In the genomic region with DNA sequence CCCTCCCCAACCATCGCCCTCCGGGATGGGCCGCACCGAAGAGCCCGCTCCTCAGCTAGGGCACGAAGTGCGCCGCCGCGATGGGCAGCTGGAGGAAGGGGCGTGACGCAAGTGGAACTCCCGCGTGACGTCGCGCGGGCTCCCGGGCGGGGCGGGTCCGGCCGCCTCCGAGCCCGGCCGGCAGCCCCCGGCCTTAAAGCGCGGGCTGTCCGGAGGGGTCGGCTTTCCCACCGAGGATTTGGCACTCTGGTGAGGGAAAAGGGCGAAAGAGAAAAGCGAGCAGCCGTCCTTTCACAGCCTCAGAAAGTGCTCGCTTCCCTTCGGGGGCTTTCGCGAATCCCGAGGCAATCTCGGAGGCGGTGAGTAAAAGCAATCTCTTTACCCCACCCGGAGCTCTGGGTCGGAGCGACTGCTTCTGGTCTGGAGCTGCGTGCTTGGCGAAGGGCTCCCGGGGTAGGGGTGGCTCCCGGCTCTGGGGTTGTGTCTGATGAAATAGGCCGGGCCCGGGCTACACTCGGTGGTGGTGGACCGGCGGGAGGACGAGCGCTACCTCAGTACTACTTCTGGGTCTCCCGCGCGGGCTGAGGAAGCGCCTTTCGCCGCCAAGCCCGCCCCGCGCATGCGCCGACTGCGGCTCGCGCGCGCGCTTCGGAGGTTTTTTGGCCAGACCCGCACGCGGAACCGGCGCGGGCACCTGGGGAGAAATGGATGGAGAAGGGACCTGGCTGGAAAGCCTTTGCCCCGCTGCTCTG, we compare ENCODE assay signal across 8 cellular contexts. TPM values are rescaled to one million over a fixed set of nuclear protein-coding genes. Genes with fewer than 3 reads are reported as not detected.
A peak's percentile ranks its signal among the peaks of the same experiment; 100 is the strongest.
DNase-seq lines count a peak whose midpoint lies in the region; ATAC-seq and TF ChIP-seq lines count a peak whose summit lies in the region.

Gene RBBP8 (plus strand): TSS at position 123 of the 752 bp plus-strand sequence. CDS start 3,524 bp downstream, outside the sequence.

- DNase-seq in NCI-H146 treated with DMSO at 0.1 percent for 48 hours (lab: John Stamatoyannopoulos, UW; ENCODE audit: unreplicated experiment) (peak; percentile 93), anterior cingulate cortex (lab: John Stamatoyannopoulos, UW) (peak; percentile 22 to 88 (median 76)), right atrium auricular region (ENCODE audit: low spot score) (peak; percentile 81), putamen (ENCODE audit: low spot score) (peak; percentile 83), uterus (peak; percentile 80 to 84)

- intact Hi-C loops in T-helper 2 cell treated with Interferon-gamma antibody and Interleukin-4, amounts not matched to agents 100 ng/mL and 5 ng/mL, for 36 hours (cut with micrococcal nuclease): loop anchor here (1.0 to 10.0 kb wide), 10 partner anchors 139 to 1189 kb away; partner anchors contain the start of genes CABLES1, MIB1, NPC1 and RIOK3
- intact Hi-C loops in uterus (cut with DNase I; ENCODE audit: low total_unique reads): no loop called here

- no peaks in the 10 kb centered on the region for H3K9me3 ChIP-seq in right atrium auricular region
- H3K9me3 ChIP-seq in uterus: no peaks in the 10 kb centered on the region

- H3K36me3 ChIP-seq in right atrium auricular region: no peaks in the 10 kb centered on the region
- H3K36me3 ChIP-seq in uterus: no peaks in the 10 kb centered on the region

- H3K4me3 ChIP-seq in right atrium auricular region (peak within 1 kb of the TSS; percentile 85 to 91), uterus (peak within 1 kb of the TSS; percentile 82 to 95)

- H3K27ac ChIP-seq in right atrium auricular region: peak within 1 kb of the TSS; percentile 99
- H3K27ac ChIP-seq in uterus: peak within 1 kb of the TSS; percentile 99

- TF ChIP-seq POLR2A in uterus (IDR thresholded peaks at IDR 0.05): peak; percentile 79 to 84

- H3K27me3 ChIP-seq in right atrium auricular region (no peaks in the 10 kb centered on the region), uterus (no peaks in the 10 kb centered on the region)

- TF ChIP-seq CTCF in right atrium auricular region (IDR thresholded peaks at IDR 0.05) (no peak), uterus (IDR thresholded peaks at IDR 0.05) (peak in 1 of 4 experiments; percentile 29)

- peak; percentile 88 for ATAC-seq in GM18498 (IDR thresholded peaks at IDR 0.05; ENCODE audit: unreplicated experiment)
- peak; percentile 72 for ATAC-seq in HG02870 (IDR thresholded peaks at IDR 0.05; ENCODE audit: unreplicated experiment)

- H3K4me1 ChIP-seq in right atrium auricular region (peaks cover 0 to 8% of the 10 kb centered on the region in 2 donors), uterus (no peaks in the 10 kb centered on the region)

RNA-seq across cellular contexts. Expression of gene RBBP8, which starts in this region (rescaled TPM):
- total RNA-seq in T-helper 2 cell treated with Interferon-gamma antibody and Interleukin-4, amounts not matched to agents 100 ng/mL and 5 ng/mL, for 36 hours: 77.1 and 79.9 TPM in 2 replicates
- total RNA-seq in right atrium auricular region: 1 to 10 TPM; 7.2 to 7.6 TPM
- total RNA-seq in uterus: 10 to 100 TPM; 34.8 to 43.5 (median 43.3) TPM

Comparison
In these comparisons a context has a peak if more than half of its experiments do, and no peak if none do; other contexts are left out.
1. Peak in every context shown above with its lines: DNase-seq, ATAC-seq, H3K4me3 ChIP-seq and H3K27ac ChIP-seq.